In the genomic region with DNA sequence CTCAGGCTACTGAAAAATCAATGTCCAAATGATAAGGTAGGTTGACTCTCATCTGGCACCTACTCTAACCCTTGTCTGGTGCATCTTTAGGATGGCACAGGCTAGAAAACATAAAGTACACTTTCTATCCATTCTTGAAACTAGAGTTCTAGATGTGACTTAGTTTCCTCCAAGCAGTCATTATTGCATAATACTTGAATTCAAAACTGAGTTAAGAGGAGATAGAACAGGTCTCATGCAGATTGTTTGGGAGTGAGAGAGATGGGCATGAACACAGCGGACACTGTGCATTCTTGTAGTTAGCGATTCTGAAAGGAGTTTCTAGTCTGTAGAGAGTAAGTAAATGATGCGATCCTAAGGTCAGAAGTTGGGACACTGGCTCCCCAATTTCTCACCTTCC, we compare ENCODE assay signal across 26 cellular contexts.
"Had no signal": no experiment of that assay in that cellular context is flagged by ENCODE, and none has a peak within 500 bp of the region (broad histone marks: within the 10 kb centered on the region; RNA-seq: fewer than 3 reads in every experiment).

No MANE protein-coding gene starts in this region.

- H3K36me3 ChIP-seq: stomach, suprapubic skin, thoracic aorta, thyroid gland, tibial artery, tibial nerve, transverse colon, upper lobe of left lung, upper lobe of right lung, uterus, vagina had no signal

- H3K4me1 ChIP-seq: suprapubic skin, testis, thyroid gland, transverse colon, upper lobe of left lung, upper lobe of right lung, uterus, vagina had no signal

- H3K9me3 ChIP-seq: stomach, suprapubic skin, testis, thoracic aorta, thyroid gland, tibial artery, tibial nerve, transverse colon, upper lobe of left lung, upper lobe of right lung, uterus, vagina had no signal

- H3K27ac ChIP-seq: stomach, suprapubic skin, testis, thoracic aorta, thyroid gland, tibial artery, tibial nerve, transverse colon, upper lobe of left lung, upper lobe of right lung, uterus, vagina had no signal

- H3K27me3 ChIP-seq: stomach, suprapubic skin, testis, thyroid gland, tibial artery, tibial nerve, transverse colon, upper lobe of left lung, upper lobe of right lung, uterus, vagina had no signal

- H3K4me3 ChIP-seq: stomach, suprapubic skin, testis, thoracic aorta, thyroid gland, tibial artery, tibial nerve, transverse colon, upper lobe of left lung, upper lobe of right lung, uterus, vagina had no signal

- DNase-seq: stimulated activated CD4-positive, alpha-beta T cell treated with anti-CD3 and anti-CD28 coated beads, Interleukin-2, amount 100 ng/mL, for 48 hours; stimulated activated CD4-positive, alpha-beta T cell treated with anti-CD3 and anti-CD28 coated beads, Interleukin-4, amount 100 ng/mL, for 1 hour; stimulated activated CD4-positive, alpha-beta T cell treated with anti-CD3 and anti-CD28 coated beads, Interleukin-4, amount 100 ng/mL, for 24 hours; stimulated activated CD4-positive, alpha-beta T cell treated with anti-CD3 and anti-CD28 coated beads, Interleukin-4, amount 100 ng/mL, for 4 hours; stimulated activated CD8-positive, alpha-beta memory T cell treated with anti-CD3 and anti-CD28 coated beads, Interleukin-4, amount 100 ng/mL, for 48 hours; stimulated activated naive B cell treated with anti-CD40 and anti-IgM and Interleukin-4, amounts not matched to agents 10 μg/mL and 1 μg/mL and 100 μg/mL, for 72 hours; stimulated activated naive CD4-positive, alpha-beta T cell; stimulated activated naive CD4-positive, alpha-beta T cell treated with Interleukin-2 at 50 U/mL for 16 hours; stimulated activated naive CD8-positive, alpha-beta T cell treated with anti-CD3 and anti-CD28 coated beads, Interleukin-15, amount 100 ng/mL, for 72 hours; stimulated activated naive CD8-positive, alpha-beta T cell treated with anti-CD3 and anti-CD28 coated beads, Interleukin-15, Interleukin-2, amounts not matched to agents 100 U/mL and 50 U/mL, for 24 hours; stomach; substantia nigra; testis; thyroid gland; tibial artery; transverse colon; trophoblast cell; upper lobe of left lung; upper lobe of right lung; uterus had no signal

- ATAC-seq: stimulated activated effector memory CD8-positive, alpha-beta T cell treated with anti-CD3 and anti-CD28 coated beads, Interleukin-12 subunit alpha, Interleukin-12 subunit beta, amount 100 ng/mL, for 72 hours; stimulated activated memory B cell treated with anti-CD40 and anti-IgM and Interleukin-4, amounts not matched to agents 10 μg/mL and 1 μg/mL and 100 μg/mL, for 72 hours; stimulated activated naive B cell treated with anti-CD40 and anti-IgM and Interleukin-4, amounts not matched to agents 10 μg/mL and 1 μg/mL and 100 μg/mL, for 72 hours; stimulated activated naive CD8-positive, alpha-beta T cell treated with anti-CD3 and anti-CD28 coated beads, Interleukin-15, amount 100 ng/mL, for 72 hours; stimulated activated naive CD8-positive, alpha-beta T cell treated with anti-CD3 and anti-CD28 coated beads, Interleukin-15, Interleukin-2, amounts not matched to agents 100 U/mL and 50 U/mL, for 24 hours; upper lobe of right lung had no signal
